Comparison of ENCODE assay signal across 18 cellular contexts in genomic region chr11:77102246-77103210, GRCh38. TPM values are rescaled to one million over a fixed set of nuclear protein-coding genes. Genes with fewer than 3 reads are reported as not detected.
"Had no signal": no experiment of that assay in that cellular context is flagged by ENCODE, and none has a peak within 500 bp of the region (broad histone marks: within the 10 kb centered on the region; RNA-seq: fewer than 3 reads in every experiment).

TSS of gene OMP (plus strand) at chr11:77102840. CDS start at chr11:77102840, 0 bp downstream.

- H3K9me3 ChIP-seq: ascending aorta, left ventricle myocardium inferior, stomach, uterus had no signal

- H3K27ac ChIP-seq: ascending aorta, foreskin keratinocyte, left ventricle myocardium inferior, stomach, uterus had no signal

- H3K27me3 Mint-ChIP-seq: naive B cell had no signal

- H3K36me3 Mint-ChIP-seq: naive B cell had no signal

- H3K36me3 ChIP-seq: left ventricle myocardium inferior, uterus had no signal

- H3K27me3 ChIP-seq: ascending aorta, foreskin keratinocyte, stomach, uterus had no signal

- H3K4me3 Mint-ChIP-seq: activated CD8-positive, alpha-beta T cell treated with anti-CD3 and anti-CD28 coated beads, Interleukin-2, amount 10 ng/mL, durations not matched to agents 7 days and 5 days; naive B cell; WTC11 had no signal

- H3K4me1 ChIP-seq: foreskin keratinocyte, left ventricle myocardium inferior, uterus had no signal

- ATAC-seq: activated CD8-positive, alpha-beta T cell treated with anti-CD3 and anti-CD28 coated beads, Interleukin-2, amount 10 ng/mL, durations not matched to agents 7 days and 5 days; foreskin keratinocyte; WTC11 had no signal

- DNase-seq: activated CD4-positive, alpha-beta T cell treated with anti-CD3 and anti-CD28 coated beads for 48 hours; activated CD8-positive, alpha-beta memory T cell treated with anti-CD3 and anti-CD28 coated beads, Interleukin-2, amount 50 U/mL, for 48 hours; activated CD8-positive, alpha-beta T cell treated with anti-CD3 and anti-CD28 coated beads, Interleukin-2, amount 10 ng/mL, durations not matched to agents 7 days and 5 days; activated naive CD4-positive, alpha-beta T cell; foreskin keratinocyte; head of caudate nucleus; left ventricle myocardium inferior; naive B cell; stimulated activated CD4-positive, alpha-beta T cell treated with anti-CD3 and anti-CD28 coated beads, Interleukin-4, amount 100 ng/mL, for 1 hour; stimulated activated CD8-positive, alpha-beta memory T cell treated with anti-CD3 and anti-CD28 coated beads, Interleukin-4, amount 100 ng/mL, for 48 hours; stomach; uterus had no signal

- H3K4me1 Mint-ChIP-seq: naive B cell, WTC11 had no signal

- H3K4me3 ChIP-seq: ascending aorta, left ventricle myocardium inferior, stomach, uterus had no signal

- H3K27ac Mint-ChIP-seq: activated CD8-positive, alpha-beta T cell treated with anti-CD3 and anti-CD28 coated beads, Interleukin-2, amount 10 ng/mL, durations not matched to agents 7 days and 5 days; WTC11 had no signal

RNA-seq across cellular contexts. Expression of gene OMP, which starts in this region (rescaled TPM):
- total RNA-seq: activated CD8-positive, alpha-beta T cell treated with anti-CD3 and anti-CD28 coated beads, Interleukin-2, amount 10 ng/mL, durations not matched to agents 7 days and 5 days; ascending aorta; bronchial epithelial cell; foreskin keratinocyte; left ventricle myocardium inferior; pulmonary artery endothelial cell; WTC11 had no signal
- polyA plus RNA-seq: endothelial cell of umbilical vein, foreskin keratinocyte, thymus had no signal
